ENCODE assay signal across 9 cellular contexts in the genomic region with DNA sequence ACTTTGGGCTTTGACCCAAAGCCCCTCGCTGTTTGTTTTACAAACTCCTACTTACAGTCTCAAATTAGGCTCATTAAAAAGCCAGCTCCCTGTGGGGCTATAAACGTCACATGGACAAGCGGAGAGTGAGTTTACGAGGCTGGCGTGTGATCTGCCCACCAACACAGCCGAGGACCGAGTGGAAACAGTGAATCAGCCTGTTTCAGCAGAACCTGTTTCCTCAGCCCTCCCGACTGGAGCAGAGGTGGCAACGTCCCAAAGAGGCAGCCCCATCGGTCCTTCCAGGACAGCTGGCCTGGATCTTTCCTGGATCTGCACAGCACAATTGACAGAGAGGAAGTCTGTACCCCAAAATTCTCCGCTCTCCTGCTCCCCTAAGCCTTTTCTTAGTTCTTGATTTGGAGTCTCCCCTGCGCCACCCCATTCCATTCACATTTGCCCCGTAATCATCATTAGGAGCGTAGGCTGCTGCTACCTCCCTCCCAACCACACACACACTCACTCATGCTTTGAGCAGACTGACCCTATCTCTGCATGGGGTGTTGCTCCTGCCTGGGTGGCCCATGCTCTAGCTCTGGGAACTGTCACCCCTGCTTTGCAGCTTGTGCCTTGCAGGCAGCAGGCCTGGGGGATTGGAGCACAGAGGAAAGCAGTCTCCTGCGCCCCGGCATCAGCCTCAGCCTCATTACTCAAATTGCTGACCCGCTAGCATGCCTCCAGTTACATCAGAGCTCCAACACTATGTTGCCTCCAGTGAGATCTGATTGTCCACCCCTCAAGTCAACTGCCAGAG.
DNase-seq lines count a peak whose midpoint lies in the region; ATAC-seq and TF ChIP-seq lines count a peak whose summit lies in the region.
"Had no signal": no experiment of that assay in that cellular context is flagged by ENCODE, and none has a peak within 500 bp of the region (broad histone marks: within the 10 kb centered on the region; RNA-seq: fewer than 3 reads in every experiment).

No MANE protein-coding gene starts in this region.

- peak; percentile 87 for DNase-seq in AG08396 (ENCODE audit: low spot score)
- DNase-seq in M059J (ENCODE audit: low read depth) = peak; percentile 77
- DNase-seq in fibroblast of mammary gland (ENCODE audit: low read depth) = peak; percentile 83
- DNase-seq in ovary = peak; percentile 35 to 72 (median 48)
- DNase-seq in spleen = no peak
- DNase-seq in GM20000 (ENCODE audit: low spot score) = no peak
- no peak for DNase-seq in stimulated activated CD4-positive, alpha-beta T cell treated with anti-CD3 and anti-CD28 coated beads, Interleukin-15, amount 100 ng/mL, for 24 hours
- DNase-seq: CD4-positive, alpha-beta memory T cell had no signal

- no peak for TF ChIP-seq EP300 in ovary (IDR thresholded peaks at IDR 0.05)

- ATAC-seq in HG02884 (IDR thresholded peaks at IDR 0.05; ENCODE audit: unreplicated experiment) = no peak

- no peak for TF ChIP-seq CTCF in fibroblast of mammary gland (conservative IDR thresholded peaks at IDR 0.05; ENCODE audit: control insufficient read depth, insufficient read depth, low read depth, low read length)
- no peak for TF ChIP-seq CTCF in ovary (IDR thresholded peaks at IDR 0.05)
- no peak for TF ChIP-seq CTCF in spleen (IDR thresholded peaks at IDR 0.05 in 8 of 11, conservative IDR thresholded peaks at IDR 0.05 in 3 of 11)
- no peak for TF ChIP-seq CTCF in GM20000 (IDR thresholded peaks at IDR 0.05; ENCODE audit: extremely low read depth, missing control alignments)

- H3K27ac ChIP-seq in ovary (no peak overlapping the region), spleen (peak overlapping the region in 1 of 8 donors; percentile 11)

- intact Hi-C loops in ovary (cut with DNase I) = no loop called here
- intact Hi-C loops in spleen (cut with DNase I; ENCODE audit: low total_unique reads) = no loop called here

- H3K4me3 ChIP-seq in fibroblast of mammary gland (ENCODE audit: control insufficient read depth, low read depth, low read length) = no peak overlapping the region
- no peak overlapping the region for H3K4me3 ChIP-seq in ovary
- no peak overlapping the region for H3K4me3 ChIP-seq in spleen

- H3K9me3 ChIP-seq in ovary (no peaks in the 10 kb centered on the region), spleen (no peaks in the 10 kb centered on the region)

- 27 to 40% (median 30%) methylated on average over 17 of the region's 17 CpGs for WGBS in ovary, 3 donors
- 64 to 90% (median 83%) methylated on average over 17 of the region's 17 CpGs for WGBS in spleen, 5 donors

- TF ChIP-seq POLR2A in ovary (IDR thresholded peaks at IDR 0.05) = no peak
- TF ChIP-seq POLR2A in spleen (IDR thresholded peaks at IDR 0.05) = no peak

- no peaks in the 10 kb centered on the region for H3K27me3 ChIP-seq in ovary
- no peaks in the 10 kb centered on the region for H3K27me3 ChIP-seq in spleen (replicated peaks in 1 of 7)

- H3K4me1 ChIP-seq in ovary (ENCODE audit: insufficient read depth) (no peaks in the 10 kb centered on the region), spleen (no peaks in the 10 kb centered on the region)

- H3K36me3 ChIP-seq in ovary (no peaks in the 10 kb centered on the region), spleen (no peaks in the 10 kb centered on the region)

Comparison
In these comparisons a context has a peak if more than half of its experiments do, and no peak if none do; other contexts are left out.
1. DNase-seq: peak in AG08396 (single experiment), M059J (single experiment), fibroblast of mammary gland (single experiment) and ovary (5 of 5); none in spleen (single experiment), GM20000 (single experiment) and stimulated activated CD4-positive, alpha-beta T cell treated with anti-CD3 and anti-CD28 coated beads, Interleukin-15, amount 100 ng/mL, for 24 hours (single experiment).